Comparison of ENCODE assay signal across 8 cellular contexts in the genomic region with DNA sequence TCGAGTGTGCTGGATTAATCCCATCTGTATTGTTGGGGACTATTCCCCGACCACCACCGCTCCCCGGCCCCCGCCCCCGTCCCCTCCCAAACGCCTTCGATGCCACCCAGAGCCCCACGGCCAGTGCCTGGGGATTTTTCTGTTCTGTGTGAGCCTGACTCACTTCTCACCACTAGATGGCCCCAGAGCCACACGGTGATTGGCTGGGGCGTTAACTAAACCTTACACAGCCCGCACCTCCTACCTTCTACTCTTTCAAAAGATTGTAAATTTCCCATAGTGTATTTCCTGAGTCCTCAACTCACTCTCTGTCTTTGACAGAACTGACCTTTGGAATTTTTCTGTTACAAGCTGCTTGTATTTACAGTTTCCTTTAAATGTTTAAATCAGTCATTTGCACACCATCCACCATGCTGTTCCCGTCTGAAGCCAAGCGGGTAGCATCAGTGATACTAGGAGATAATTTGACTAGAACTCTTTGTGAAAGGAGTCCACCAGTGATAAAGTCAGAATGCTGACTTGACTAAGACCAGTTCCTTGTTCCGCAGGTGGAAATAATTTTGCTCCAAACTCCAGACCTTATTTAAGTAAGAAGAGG.
DNase-seq lines count a peak whose midpoint lies in the region; ATAC-seq and TF ChIP-seq lines count a peak whose summit lies in the region.

No MANE protein-coding gene starts in this region.

- peaks cover 3% of the 10 kb centered on the region for H3K4me1 Mint-ChIP-seq in activated naive CD4-positive, alpha-beta T cell treated with anti-CD3 and anti-CD28 coated beads for 36 hours (ENCODE audit: low read depth)
- H3K4me1 Mint-ChIP-seq in glutamatergic neuron (ENCODE audit: low read depth, unreplicated experiment) = no peaks in the 10 kb centered on the region

- no peaks in the 10 kb centered on the region for H3K27me3 Mint-ChIP-seq in activated naive CD4-positive, alpha-beta T cell treated with anti-CD3 and anti-CD28 coated beads for 36 hours (ENCODE audit: low read depth)
- no peaks in the 10 kb centered on the region for H3K27me3 Mint-ChIP-seq in glutamatergic neuron (ENCODE audit: unreplicated experiment)

- no peak overlapping the region for H3K4me3 Mint-ChIP-seq in activated naive CD4-positive, alpha-beta T cell treated with anti-CD3 and anti-CD28 coated beads for 36 hours
- peak overlapping the region; percentile 59 for H3K4me3 Mint-ChIP-seq in glutamatergic neuron (ENCODE audit: unreplicated experiment)

- intact Hi-C loops in activated naive CD4-positive, alpha-beta T cell treated with anti-CD3 and anti-CD28 coated beads for 36 hours (cut with micrococcal nuclease) = loop anchor here (1.0 to 5.0 kb wide), 2 partner anchors 76 to 248 kb away; no protein-coding TSS in a partner anchor
- intact Hi-C loops in posterior vena cava (cut with DNase I) = loop anchor here (2.0 to 5.0 kb wide), 2 partner anchors 76 to 83 kb away; no protein-coding TSS in a partner anchor

- TF ChIP-seq CTCF in GM12872 (IDR thresholded peaks at IDR 0.05; ENCODE audit: insufficient read depth, low read depth, low read length) (peak; percentile 89), glutamatergic neuron (IDR thresholded peaks at IDR 0.05; ENCODE audit: partially characterized antibody, unreplicated experiment) (peak; percentile 84)

- H3K36me3 Mint-ChIP-seq in activated naive CD4-positive, alpha-beta T cell treated with anti-CD3 and anti-CD28 coated beads for 36 hours (ENCODE audit: low read depth) = no peaks in the 10 kb centered on the region
- H3K36me3 Mint-ChIP-seq in glutamatergic neuron (ENCODE audit: unreplicated experiment) = no peaks in the 10 kb centered on the region

- no peaks in the 10 kb centered on the region for H3K9me3 Mint-ChIP-seq in activated naive CD4-positive, alpha-beta T cell treated with anti-CD3 and anti-CD28 coated beads for 36 hours
- no peaks in the 10 kb centered on the region for H3K9me3 Mint-ChIP-seq in glutamatergic neuron (ENCODE audit: unreplicated experiment)

- H3K27ac Mint-ChIP-seq in activated naive CD4-positive, alpha-beta T cell treated with anti-CD3 and anti-CD28 coated beads for 36 hours = no peak overlapping the region
- no peak overlapping the region for H3K27ac Mint-ChIP-seq in glutamatergic neuron (ENCODE audit: unreplicated experiment)

- DNase-seq in NAMALWA (ENCODE audit: low spot score) (peak; percentile 87), glutamatergic neuron (peak; percentile 82), posterior vena cava (ENCODE audit: low spot score) (peak; percentile 93), ureter (ENCODE audit: low spot score) (peak; percentile 82)
- DNase-seq in activated naive CD4-positive, alpha-beta T cell treated with anti-CD3 and anti-CD28 coated beads for 36 hours = peak; percentile 88

- ATAC-seq in SK-N-SH treated with all-trans-retinoic acid at 6 μM for 48 hours = peak; percentile 98
- no peak for ATAC-seq in GM21619 (IDR thresholded peaks at IDR 0.05; ENCODE audit: unreplicated experiment)

- CTCF ChIA-PET in activated naive CD4-positive, alpha-beta T cell treated with anti-CD3 and anti-CD28 coated beads for 36 hours (lab: Charles Lee) = interaction anchor here (0.6 to 3.7 kb wide), 15 partner anchors 8 to 251 kb away, joined by 3 to 70 read pairs (median 4); no protein-coding TSS in a partner anchor

TF ChIP-seq in SK-N-SH treated with all-trans-retinoic acid at 6 μM for 48 hours, 23 proteins besides CTCF, POLR2A, EP300 and RAD21 (continues in another document):
- no peak for TF ChIP-seq ESRRG (CRISPR knock-in tag; IDR thresholded peaks at IDR 0.05)
- no peak for TF ChIP-seq ZNF565 (CRISPR knock-in tag; conservative IDR thresholded peaks at IDR 0.05; ENCODE audit: low read depth)
- no peak for TF ChIP-seq OSR1 (CRISPR knock-in tag; IDR thresholded peaks at IDR 0.05)
- no peak for TF ChIP-seq TCF4 (CRISPR knock-in tag; IDR thresholded peaks at IDR 0.05; ENCODE audit: borderline replicate concordance)
- no peak for TF ChIP-seq CSDC2 (CRISPR knock-in tag; IDR thresholded peaks at IDR 0.05)
- TF ChIP-seq GLIS3 (CRISPR knock-in tag; IDR thresholded peaks at IDR 0.05) = no peak
- no peak for TF ChIP-seq ZNF70 (CRISPR knock-in tag; IDR thresholded peaks at IDR 0.05)
- TF ChIP-seq TOX (CRISPR knock-in tag; IDR thresholded peaks at IDR 0.05; ENCODE audit: borderline replicate concordance) = no peak
- TF ChIP-seq, protein P1, sequence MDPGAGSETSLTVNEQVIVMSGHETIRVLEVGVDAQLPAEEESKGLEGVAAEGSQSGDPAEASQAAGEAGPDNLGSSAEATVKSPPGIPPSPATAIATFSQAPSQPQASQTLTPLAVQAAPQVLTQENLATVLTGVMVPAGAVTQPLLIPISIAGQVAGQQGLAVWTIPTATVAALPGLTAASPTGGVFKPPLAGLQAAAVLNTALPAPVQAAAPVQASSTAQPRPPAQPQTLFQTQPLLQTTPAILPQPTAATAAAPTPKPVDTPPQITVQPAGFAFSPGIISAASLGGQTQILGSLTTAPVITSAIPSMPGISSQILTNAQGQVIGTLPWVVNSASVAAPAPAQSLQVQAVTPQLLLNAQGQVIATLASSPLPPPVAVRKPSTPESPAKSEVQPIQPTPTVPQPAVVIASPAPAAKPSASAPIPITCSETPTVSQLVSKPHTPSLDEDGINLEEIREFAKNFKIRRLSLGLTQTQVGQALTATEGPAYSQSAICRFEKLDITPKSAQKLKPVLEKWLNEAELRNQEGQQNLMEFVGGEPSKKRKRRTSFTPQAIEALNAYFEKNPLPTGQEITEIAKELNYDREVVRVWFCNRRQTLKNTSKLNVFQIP (CRISPR knock-in tag; IDR thresholded peaks at IDR 0.05; ENCODE audit: borderline replicate concordance, low read depth) = no peak
- no peak for TF ChIP-seq ZC3H10 (CRISPR knock-in tag; IDR thresholded peaks at IDR 0.05)
- no peak for TF ChIP-seq PPARA (CRISPR knock-in tag; IDR thresholded peaks at IDR 0.05; ENCODE audit: borderline replicate concordance)
- TF ChIP-seq, protein P2, sequence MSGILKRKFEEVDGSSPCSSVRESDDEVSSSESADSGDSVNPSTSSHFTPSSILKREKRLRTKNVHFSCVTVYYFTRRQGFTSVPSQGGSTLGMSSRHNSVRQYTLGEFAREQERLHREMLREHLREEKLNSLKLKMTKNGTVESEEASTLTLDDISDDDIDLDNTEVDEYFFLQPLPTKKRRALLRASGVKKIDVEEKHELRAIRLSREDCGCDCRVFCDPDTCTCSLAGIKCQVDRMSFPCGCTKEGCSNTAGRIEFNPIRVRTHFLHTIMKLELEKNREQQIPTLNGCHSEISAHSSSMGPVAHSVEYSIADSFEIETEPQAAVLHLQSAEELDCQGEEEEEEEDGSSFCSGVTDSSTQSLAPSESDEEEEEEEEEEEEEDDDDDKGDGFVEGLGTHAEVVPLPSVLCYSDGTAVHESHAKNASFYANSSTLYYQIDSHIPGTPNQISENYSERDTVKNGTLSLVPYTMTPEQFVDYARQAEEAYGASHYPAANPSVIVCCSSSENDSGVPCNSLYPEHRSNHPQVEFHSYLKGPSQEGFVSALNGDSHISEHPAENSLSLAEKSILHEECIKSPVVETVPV (CRISPR knock-in tag; IDR thresholded peaks at IDR 0.05) = no peak
- TF ChIP-seq, protein P3, sequence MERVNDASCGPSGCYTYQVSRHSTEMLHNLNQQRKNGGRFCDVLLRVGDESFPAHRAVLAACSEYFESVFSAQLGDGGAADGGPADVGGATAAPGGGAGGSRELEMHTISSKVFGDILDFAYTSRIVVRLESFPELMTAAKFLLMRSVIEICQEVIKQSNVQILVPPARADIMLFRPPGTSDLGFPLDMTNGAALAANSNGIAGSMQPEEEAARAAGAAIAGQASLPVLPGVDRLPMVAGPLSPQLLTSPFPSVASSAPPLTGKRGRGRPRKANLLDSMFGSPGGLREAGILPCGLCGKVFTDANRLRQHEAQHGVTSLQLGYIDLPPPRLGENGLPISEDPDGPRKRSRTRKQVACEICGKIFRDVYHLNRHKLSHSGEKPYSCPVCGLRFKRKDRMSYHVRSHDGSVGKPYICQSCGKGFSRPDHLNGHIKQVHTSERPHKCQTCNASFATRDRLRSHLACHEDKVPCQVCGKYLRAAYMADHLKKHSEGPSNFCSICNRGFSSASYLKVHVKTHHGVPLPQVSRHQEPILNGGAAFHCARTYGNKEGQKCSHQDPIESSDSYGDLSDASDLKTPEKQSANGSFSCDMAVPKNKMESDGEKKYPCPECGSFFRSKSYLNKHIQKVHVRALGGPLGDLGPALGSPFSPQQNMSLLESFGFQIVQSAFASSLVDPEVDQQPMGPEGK (CRISPR knock-in tag; IDR thresholded peaks at IDR 0.05; ENCODE audit: borderline replicate concordance) = no peak
- TF ChIP-seq, protein P4, sequence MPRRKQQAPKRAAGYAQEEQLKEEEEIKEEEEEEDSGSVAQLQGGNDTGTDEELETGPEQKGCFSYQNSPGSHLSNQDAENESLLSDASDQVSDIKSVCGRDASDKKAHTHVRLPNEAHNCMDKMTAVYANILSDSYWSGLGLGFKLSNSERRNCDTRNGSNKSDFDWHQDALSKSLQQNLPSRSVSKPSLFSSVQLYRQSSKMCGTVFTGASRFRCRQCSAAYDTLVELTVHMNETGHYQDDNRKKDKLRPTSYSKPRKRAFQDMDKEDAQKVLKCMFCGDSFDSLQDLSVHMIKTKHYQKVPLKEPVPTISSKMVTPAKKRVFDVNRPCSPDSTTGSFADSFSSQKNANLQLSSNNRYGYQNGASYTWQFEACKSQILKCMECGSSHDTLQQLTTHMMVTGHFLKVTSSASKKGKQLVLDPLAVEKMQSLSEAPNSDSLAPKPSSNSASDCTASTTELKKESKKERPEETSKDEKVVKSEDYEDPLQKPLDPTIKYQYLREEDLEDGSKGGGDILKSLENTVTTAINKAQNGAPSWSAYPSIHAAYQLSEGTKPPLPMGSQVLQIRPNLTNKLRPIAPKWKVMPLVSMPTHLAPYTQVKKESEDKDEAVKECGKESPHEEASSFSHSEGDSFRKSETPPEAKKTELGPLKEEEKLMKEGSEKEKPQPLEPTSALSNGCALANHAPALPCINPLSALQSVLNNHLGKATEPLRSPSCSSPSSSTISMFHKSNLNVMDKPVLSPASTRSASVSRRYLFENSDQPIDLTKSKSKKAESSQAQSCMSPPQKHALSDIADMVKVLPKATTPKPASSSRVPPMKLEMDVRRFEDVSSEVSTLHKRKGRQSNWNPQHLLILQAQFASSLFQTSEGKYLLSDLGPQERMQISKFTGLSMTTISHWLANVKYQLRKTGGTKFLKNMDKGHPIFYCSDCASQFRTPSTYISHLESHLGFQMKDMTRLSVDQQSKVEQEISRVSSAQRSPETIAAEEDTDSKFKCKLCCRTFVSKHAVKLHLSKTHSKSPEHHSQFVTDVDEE (CRISPR knock-in tag; IDR thresholded peaks at IDR 0.05) = no peak
- no peak for TF ChIP-seq ZNF8 (CRISPR knock-in tag; IDR thresholded peaks at IDR 0.05)
